In the genomic region with DNA sequence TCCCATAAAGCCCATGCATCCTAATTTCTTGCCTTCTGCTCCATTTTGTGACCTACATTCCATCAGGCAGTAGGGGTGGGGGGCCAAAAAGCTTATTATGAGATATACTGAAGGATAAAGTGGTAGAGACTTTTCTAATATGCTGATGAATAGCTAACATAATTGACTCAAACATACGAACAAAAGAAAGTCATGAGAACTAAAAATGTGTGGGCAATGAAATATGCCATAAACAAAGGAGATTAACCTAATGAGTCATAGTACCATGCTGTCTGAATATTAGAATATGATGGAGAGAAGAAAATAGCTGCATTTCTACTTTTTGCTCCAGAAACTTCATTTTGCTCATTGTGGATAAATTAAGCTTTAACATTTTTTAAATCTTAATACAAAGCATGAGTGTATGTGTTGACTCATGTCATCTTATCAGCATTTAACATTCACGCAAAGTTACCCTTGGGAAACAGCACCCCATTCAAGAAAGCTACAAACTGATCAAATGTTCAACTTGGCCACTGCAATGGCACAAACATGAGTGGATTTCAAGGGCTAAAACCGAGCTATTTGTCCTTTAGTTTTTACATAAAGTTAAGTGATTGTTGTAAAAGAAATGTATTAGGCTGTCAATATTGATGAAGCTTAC, we compare ENCODE assay signal across 1 cellular context.
TF ChIP-seq lines count a peak whose summit lies in the region.

No MANE protein-coding gene starts in this region.

TF ChIP-seq in A549, 52 proteins besides CTCF, POLR2A, EP300 and RAD21 (continued from another document):
- TF ChIP-seq RARB (CRISPR knock-in tag; IDR thresholded peaks at IDR 0.05) (no peak), EHF (CRISPR knock-in tag; IDR thresholded peaks at IDR 0.05) (no peak), TP53 (CRISPR knock-in tag; IDR thresholded peaks at IDR 0.05) (no peak), FOSB (CRISPR knock-in tag; IDR thresholded peaks at IDR 0.05) (no peak), ZC3H11A (IDR thresholded peaks at IDR 0.05) (no peak), GATA3 (IDR thresholded peaks at IDR 0.05; ENCODE audit: borderline replicate concordance) (no peak), SMC3 (IDR thresholded peaks at IDR 0.05) (no peak), CHD2 (IDR thresholded peaks at IDR 0.05; ENCODE audit: low read length, partially characterized antibody) (no peak), EHMT2 (IDR thresholded peaks at IDR 0.05; ENCODE audit: low read depth) (no peak)
- TF ChIP-seq, protein P1, sequence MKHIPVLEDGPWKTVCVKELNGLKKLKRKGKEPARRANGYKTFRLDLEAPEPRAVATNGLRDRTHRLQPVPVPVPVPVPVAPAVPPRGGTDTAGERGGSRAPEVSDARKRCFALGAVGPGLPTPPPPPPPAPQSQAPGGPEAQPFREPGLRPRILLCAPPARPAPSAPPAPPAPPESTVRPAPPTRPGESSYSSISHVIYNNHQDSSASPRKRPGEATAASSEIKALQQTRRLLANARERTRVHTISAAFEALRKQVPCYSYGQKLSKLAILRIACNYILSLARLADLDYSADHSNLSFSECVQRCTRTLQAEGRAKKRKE (CRISPR knock-in tag; IDR thresholded peaks at IDR 0.05; ENCODE audit: low read depth): no peak
